14 cellular contexts compared by ENCODE assay signal in the genomic region with DNA sequence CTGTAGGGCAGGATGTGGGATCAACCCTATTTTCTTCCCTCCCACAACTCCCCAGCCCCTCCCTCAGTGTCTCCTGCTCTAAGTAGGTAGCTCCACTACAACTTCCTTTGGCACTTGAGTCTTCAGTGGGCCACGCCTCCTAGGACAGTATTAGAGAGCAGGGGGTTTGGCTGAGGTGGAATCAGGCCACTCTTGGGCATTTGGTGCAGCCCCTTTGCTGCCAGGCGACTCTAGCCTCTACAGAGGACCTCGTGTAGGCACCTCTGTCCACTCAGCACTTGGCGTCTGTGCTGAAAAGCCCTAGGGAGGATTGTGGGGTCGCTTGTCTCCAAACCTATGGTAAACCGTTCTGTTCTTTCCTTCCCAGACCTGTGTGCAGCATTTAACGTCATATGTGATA. TPM values are rescaled to one million over a fixed set of nuclear protein-coding genes. Genes with fewer than 3 reads are reported as not detected.
A peak's percentile ranks its signal among the peaks of the same experiment; 100 is the strongest.
DNase-seq lines count a peak whose midpoint lies in the region; ATAC-seq and TF ChIP-seq lines count a peak whose summit lies in the region.
"Had no signal": no experiment of that assay in that cellular context is flagged by ENCODE, and none has a peak within 500 bp of the region (broad histone marks: within the 10 kb centered on the region; RNA-seq: fewer than 3 reads in every experiment).

No MANE protein-coding gene starts in this region.

- H2AK5ac ChIP-seq in H9 (ENCODE audit: insufficient read length, low read length): no peak overlapping the region

- no peak overlapping the region for H2BK5ac ChIP-seq in H9 (ENCODE audit: insufficient read length, low read length)

- no peak overlapping the region for H4K91ac ChIP-seq in H9 (ENCODE audit: insufficient read length, low read depth, low read length)

- H4K5ac ChIP-seq in H9 (ENCODE audit: insufficient read length, low read depth, low read length): no peak overlapping the region

- peak overlapping the region; percentile 98 for H3K4me3 ChIP-seq in CD4-positive, CD25-positive, alpha-beta regulatory T cell (ENCODE audit: low read depth, low read length)

- no peak overlapping the region for H3K23ac ChIP-seq in H9 (ENCODE audit: insufficient read length, low read depth, low read length)

- peaks cover 17% of the 10 kb centered on the region for H3K79me2 ChIP-seq in H9 (ENCODE audit: insufficient read depth, low read length)

- no peaks in the 10 kb centered on the region for H3K27me3 ChIP-seq in CD4-positive, CD25-positive, alpha-beta regulatory T cell (ENCODE audit: control insufficient read depth, insufficient read depth, low read length)
- H3K27me3 ChIP-seq in H9 (ENCODE audit: insufficient read depth, low read length): no peaks in the 10 kb centered on the region

- H2AFZ ChIP-seq in H9 (ENCODE audit: low read length): no peak overlapping the region

- H3K36me3 ChIP-seq in CD4-positive, CD25-positive, alpha-beta regulatory T cell (ENCODE audit: control insufficient read depth, insufficient read depth, low read length): peaks cover 45% of the 10 kb centered on the region

- peak in 1 of 3 donors; percentile 44 for DNase-seq in CD4-positive, CD25-positive, alpha-beta regulatory T cell
- no peak for DNase-seq in H9
- DNase-seq in activated naive CD8-positive, alpha-beta T cell treated with anti-CD3 and anti-CD28 coated beads for 36 hours: no peak
- DNase-seq in naive B cell: no peak
- DNase-seq in NCI-H526 (lab: John Stamatoyannopoulos, UW): no peak
- DNase-seq: activated CD4-positive, alpha-beta T cell treated with anti-CD3 and anti-CD28 coated beads, Interleukin-2, amount 50 U/mL, for 48 hours; anterior cingulate cortex; NCI-H1092; NCI-H446; stimulated activated CD4-positive, alpha-beta T cell treated with anti-CD3 and anti-CD28 coated beads, Interleukin-2, amount 100 ng/mL, for 48 hours had no signal

- no peak overlapping the region for H3K27ac ChIP-seq in CD4-positive, CD25-positive, alpha-beta regulatory T cell (ENCODE audit: insufficient read depth, low read length, poor library complexity, severe bottlenecking)
- H3K27ac ChIP-seq in H9 (ENCODE audit: insufficient read length, low read depth, low read length): no peak overlapping the region

- H3K9ac ChIP-seq in H9 (ENCODE audit: extremely low read depth, insufficient read length, low read length): no peak overlapping the region

- H3K56ac ChIP-seq in H9 (ENCODE audit: insufficient read length, low read depth, low read length): no peak overlapping the region

- H3K27me3 Mint-ChIP-seq in CD4-positive, CD25-positive, alpha-beta regulatory T cell: peaks cover 7% of the 10 kb centered on the region
- no peaks in the 10 kb centered on the region for H3K27me3 Mint-ChIP-seq in H9 (ENCODE audit: low read depth)
- no peaks in the 10 kb centered on the region for H3K27me3 Mint-ChIP-seq in activated naive CD8-positive, alpha-beta T cell treated with anti-CD3 and anti-CD28 coated beads for 36 hours
- no peaks in the 10 kb centered on the region for H3K27me3 Mint-ChIP-seq in naive B cell

- no CpG with 5 or more reads among the region's 7 CpGs for WGBS in H9 (ENCODE audit: extremely low coverage, insufficient read length, low lambda C conversion rate)

- H2BK120ac ChIP-seq in H9 (ENCODE audit: low read depth, low read length, poor library complexity, severe bottlenecking): no peak overlapping the region

- no peak overlapping the region for H3K4ac ChIP-seq in H9 (ENCODE audit: low read depth, low read length)

- H3K23me2 ChIP-seq in H9 (ENCODE audit: insufficient read length, low read depth, low read length, poor library complexity, severe bottlenecking): peaks cover 14% of the 10 kb centered on the region

- no peak for ATAC-seq in CD4-positive, CD25-positive, alpha-beta regulatory T cell (ENCODE audit: low read depth in 2 of 2)
- ATAC-seq in naive B cell (ENCODE audit: low read depth in 2 of 2) (no peak), HG03565 (IDR thresholded peaks at IDR 0.05; ENCODE audit: unreplicated experiment) (no peak), GM21381 (IDR thresholded peaks at IDR 0.05; ENCODE audit: unreplicated experiment) (no peak), HG03460 (IDR thresholded peaks at IDR 0.05; ENCODE audit: unreplicated experiment) (no peak)
- ATAC-seq: Panc1 had no signal

- H3K18ac ChIP-seq in H9 (ENCODE audit: insufficient read length, low read depth, low read length): no peak overlapping the region

- no peak for TF ChIP-seq CTCF in H9 (conservative IDR thresholded peaks at IDR 0.05)

- H4K8ac ChIP-seq in H9 (replicated peaks; ENCODE audit: insufficient read length, low read depth, low read length): no peak overlapping the region

- H3K4me3 Mint-ChIP-seq in CD4-positive, CD25-positive, alpha-beta regulatory T cell: peak overlapping the region; percentile 96 to 99 (median 97)
- H3K4me3 Mint-ChIP-seq in H9 (0 out of 5 replicates have a peak overlapping the region, but pooled peaks of 1 of the 2 experiments have one; percentile 87), naive B cell (peak overlapping the region in 6 of 8 donors; percentile 15 to 97 (median 88))
- peak overlapping the region; percentile 97 for H3K4me3 Mint-ChIP-seq in activated naive CD8-positive, alpha-beta T cell treated with anti-CD3 and anti-CD28 coated beads for 36 hours

- H3K14ac ChIP-seq in H9 (ENCODE audit: insufficient read depth, low read length): no peak overlapping the region

- no peak overlapping the region for H2BK15ac ChIP-seq in H9 (ENCODE audit: low read depth, low read length)

- H3K9me3 Mint-ChIP-seq in CD4-positive, CD25-positive, alpha-beta regulatory T cell: peaks cover 0 to 2% (median 0%) of the 10 kb centered on the region in 7 donors
- no peaks in the 10 kb centered on the region for H3K9me3 Mint-ChIP-seq in H9
- no peaks in the 10 kb centered on the region for H3K9me3 Mint-ChIP-seq in activated naive CD8-positive, alpha-beta T cell treated with anti-CD3 and anti-CD28 coated beads for 36 hours
- no peaks in the 10 kb centered on the region for H3K9me3 Mint-ChIP-seq in naive B cell

- no peak overlapping the region for H3K4me2 ChIP-seq in H9 (ENCODE audit: insufficient read depth, insufficient read length, low read length)

- H2BK12ac ChIP-seq in H9 (ENCODE audit: insufficient read length, low read depth, low read length): no peak overlapping the region

- peaks cover 3% of the 10 kb centered on the region for H4K20me1 ChIP-seq in H9 (ENCODE audit: control insufficient read depth, insufficient read depth, insufficient read length)

- no peak overlapping the region for H3T11ph ChIP-seq in H9 (ENCODE audit: low read length)

- H3K9me3 ChIP-seq in CD4-positive, CD25-positive, alpha-beta regulatory T cell (ENCODE audit: control insufficient read depth in 2 of 2, low read length in 2 of 2): no peaks in the 10 kb centered on the region
- no peaks in the 10 kb centered on the region for H3K9me3 ChIP-seq in H9 (ENCODE audit: control insufficient read depth, low read depth, low read length)

- no peak overlapping the region for H2BK20ac ChIP-seq in H9 (ENCODE audit: low read depth, low read length, poor library complexity, severe bottlenecking)

- peak overlapping the region in 2 of 3 donors; percentile 95 to 98 for H3K27ac Mint-ChIP-seq in CD4-positive, CD25-positive, alpha-beta regulatory T cell
- H3K27ac Mint-ChIP-seq in H9: peak overlapping the region in 2 of 3 experiments; percentile 68 to 91; a peak in 4 of 7 replicates
- peak overlapping the region; percentile 96 for H3K27ac Mint-ChIP-seq in activated naive CD8-positive, alpha-beta T cell treated with anti-CD3 and anti-CD28 coated beads for 36 hours
- H3K27ac Mint-ChIP-seq in naive B cell: peak overlapping the region in 4 of 6 donors; percentile 33 to 77 (median 48)

- H3K79me1 ChIP-seq in H9 (ENCODE audit: insufficient read depth, low read depth, low read length, poor library complexity, severe bottlenecking): peaks cover 9% of the 10 kb centered on the region

- peaks cover 38% of the 10 kb centered on the region for H3K4me1 ChIP-seq in CD4-positive, CD25-positive, alpha-beta regulatory T cell (ENCODE audit: control insufficient read depth, insufficient read depth, low read length, poor library complexity, severe bottlenecking)
- H3K4me1 ChIP-seq in H9 (ENCODE audit: insufficient read depth, low read length): peaks cover 3% of the 10 kb centered on the region; the same call in 1 of the 2 replicates

- peaks cover 5 to 68% (median 33%) of the 10 kb centered on the region in 4 donors for H3K4me1 Mint-ChIP-seq in CD4-positive, CD25-positive, alpha-beta regulatory T cell
- H3K4me1 Mint-ChIP-seq in H9: peaks cover 37 to 42% of the 10 kb centered on the region in 2 experiments
- H3K4me1 Mint-ChIP-seq in activated naive CD8-positive, alpha-beta T cell treated with anti-CD3 and anti-CD28 coated beads for 36 hours: peaks cover 51% of the 10 kb centered on the region
- H3K4me1 Mint-ChIP-seq in naive B cell: peaks cover 38 to 57% (median 52%) of the 10 kb centered on the region in 3 donors

- peaks cover 28% of the 10 kb centered on the region for H3K36me3 Mint-ChIP-seq in CD4-positive, CD25-positive, alpha-beta regulatory T cell
- H3K36me3 Mint-ChIP-seq in H9 (ENCODE audit: insufficient read depth in 1 of 3, low read depth in 3 of 3): peaks cover 27 to 53% (median 47%) of the 10 kb centered on the region in 3 experiments
- H3K36me3 Mint-ChIP-seq in activated naive CD8-positive, alpha-beta T cell treated with anti-CD3 and anti-CD28 coated beads for 36 hours: peaks cover 43% of the 10 kb centered on the region
- H3K36me3 Mint-ChIP-seq in naive B cell: peaks cover 5 to 26% of the 10 kb centered on the region in 2 donors

RNA-seq across cellular contexts. Expression of gene FADD, which starts 2.7 kb away (rescaled TPM):
- total RNA-seq in CD4-positive, CD25-positive, alpha-beta regulatory T cell: 12.0 TPM
- polyA plus RNA-seq in CD4-positive, CD25-positive, alpha-beta regulatory T cell: 10 to 100 TPM; 14.6 to 33.5 (median 19.7) TPM
- 51.1 and 52.2 TPM in 2 replicates for total RNA-seq in H9 (2021)
- total RNA-seq in activated naive CD8-positive, alpha-beta T cell treated with anti-CD3 and anti-CD28 coated beads for 36 hours: 10 to 100 TPM; 31.5 to 32.7 TPM
- 10 to 100 TPM in 3 of 6 donors, 1 to 10 TPM in 3; 7.4 to 15.6 (median 10.2) TPM for polyA plus RNA-seq in naive B cell (ENCODE audit: low read depth in 6 of 6)
